Comparison of ENCODE assay signal across 9 cellular contexts in genomic region chr1:89762431-89762800, GRCh38. TPM values are rescaled to one million over a fixed set of nuclear protein-coding genes. Genes with fewer than 3 reads are reported as not detected.
A peak's percentile ranks its signal among the peaks of the same experiment; 100 is the strongest.
DNase-seq lines count a peak whose midpoint lies in the region; ATAC-seq, FAIRE-seq and TF ChIP-seq lines count a peak whose summit lies in the region.
"Had no signal": no experiment of that assay in that cellular context is flagged by ENCODE, and none has a peak within 500 bp of the region (broad histone marks: within the 10 kb centered on the region; RNA-seq: fewer than 3 reads in every experiment).

No MANE protein-coding gene starts in this region.

- no peaks in the 10 kb centered on the region for H3K36me3 ChIP-seq in Peyer's patch
- no peaks in the 10 kb centered on the region for H3K36me3 ChIP-seq in skeletal muscle satellite cell (ENCODE audit: insufficient read depth, low read length)
- H3K36me3 ChIP-seq: cardiac muscle cell had no signal

- H3K27me3 ChIP-seq in Peyer's patch: no peaks in the 10 kb centered on the region
- no peaks in the 10 kb centered on the region for H3K27me3 ChIP-seq in skeletal muscle satellite cell (ENCODE audit: control insufficient read depth, insufficient read depth, low read length)

- POLR2A ChIA-PET in A549 (lab: Yijun Ruan, JAX): interaction anchor here (0.6 to 1.4 kb wide), 2 partner anchors 123 to 130 kb away, joined by 3 to 5 read pairs; partner anchors contain the start of gene LRRC8C

- DNase-seq in A549 (ENCODE audit: low read depth in 1 of 2, low spot score in 1 of 2) (no peak), Peyer's patch (no peak), fibroblast of pulmonary artery (ENCODE audit: low read depth) (no peak), iPS-NIHi11 (ENCODE audit: low spot score) (no peak), frontal cortex (ENCODE audit: low spot score in 2 of 2) (no peak), NCI-H446 treated with DMSO at 0.1 percent for 48 hours (lab: John Stamatoyannopoulos, UW) (no peak)

- TF ChIP-seq POLR2A in A549 (IDR thresholded peaks at IDR 0.05; ENCODE audit: low read length) (no peak), Peyer's patch (IDR thresholded peaks at IDR 0.05) (no peak)

- CTCF ChIA-PET in A549 (lab: Yijun Ruan, JAX): interaction anchor here (0.6 to 4.0 kb wide), 48 partner anchors 8 to 305 kb away, joined by 3 to 64 read pairs (median 4); partner anchors contain the start of gene LRRC8C

- H3K4me1 ChIP-seq in A549 (0 out of 3 replicates have a peak, but pooled peaks cover 3% of the 10 kb centered on the region), Peyer's patch (peaks cover 0 to 22% (median 6%) of the 10 kb centered on the region in 4 donors), skeletal muscle satellite cell (ENCODE audit: control insufficient read depth, insufficient read depth, low read length) (peaks cover 16% of the 10 kb centered on the region)

- ATAC-seq in A549: peak; percentile 20; a peak in 4 of 6 replicates
- ATAC-seq in GM21390 (IDR thresholded peaks at IDR 0.05; ENCODE audit: unreplicated experiment): peak; percentile 7

- TF ChIP-seq CTCF in A549 (IDR thresholded peaks at IDR 0.05) (no peak), Peyer's patch (IDR thresholded peaks at IDR 0.05) (no peak), fibroblast of pulmonary artery (IDR thresholded peaks at IDR 0.05; ENCODE audit: low read length, missing control alignments) (no peak)

- H3K4me3 ChIP-seq in A549: no peak overlapping the region; the same call in 2 of the 3 replicates
- H3K4me3 ChIP-seq in Peyer's patch: peak overlapping the region; percentile 37 to 54 (median 45)
- H3K4me3 ChIP-seq in fibroblast of pulmonary artery (replicated peaks; ENCODE audit: low read depth, low read length): peak overlapping the region; percentile 60
- H3K4me3 ChIP-seq in skeletal muscle satellite cell (ENCODE audit: low read length): peak overlapping the region; percentile 82

- no peak for FAIRE-seq in A549 (lab: Jason Lieb, UNC)
- no peak for FAIRE-seq in frontal cortex (lab: Jason Lieb, UNC)

- H3K4me2 ChIP-seq in A549 (peak overlapping the region; percentile 81), skeletal muscle satellite cell (ENCODE audit: low read length) (peak overlapping the region; percentile 100)

- H3K27ac ChIP-seq in A549: peak overlapping the region in 1 of 2 experiments; percentile 33; a peak in 2 of 6 replicates
- H3K27ac ChIP-seq in Peyer's patch: peak overlapping the region in 2 of 4 donors; percentile 40 to 55
- H3K27ac ChIP-seq: cardiac muscle cell had no signal

- no peak for TF ChIP-seq RAD21 in A549 (conservative IDR thresholded peaks at IDR 0.05 in 1 of 2, IDR thresholded peaks at IDR 0.05 in 1 of 2)

- no peak for TF ChIP-seq EP300 in A549 (IDR thresholded peaks at IDR 0.05)

- H3K9me3 ChIP-seq in A549 (no peaks in the 10 kb centered on the region), Peyer's patch (no peaks in the 10 kb centered on the region), skeletal muscle satellite cell (replicated peaks; ENCODE audit: low read length) (no peaks in the 10 kb centered on the region)

- WGBS in A549 (ENCODE audit: missing lambda C conversion rate): 80% methylated on average over 7 of the region's 13 CpGs

- H3K9ac ChIP-seq in skeletal muscle satellite cell (ENCODE audit: low read depth, low read length): peak overlapping the region; percentile 23

TF ChIP-seq in A549, 52 proteins besides CTCF, POLR2A, EP300 and RAD21:
- no peak for TF ChIP-seq HEYL (CRISPR knock-in tag; IDR thresholded peaks at IDR 0.05)
- no peak for TF ChIP-seq ELK1 (IDR thresholded peaks at IDR 0.05; ENCODE audit: low read depth, low read length)
- TF ChIP-seq JUN (IDR thresholded peaks at IDR 0.05): no peak
- TF ChIP-seq, protein P1, sequence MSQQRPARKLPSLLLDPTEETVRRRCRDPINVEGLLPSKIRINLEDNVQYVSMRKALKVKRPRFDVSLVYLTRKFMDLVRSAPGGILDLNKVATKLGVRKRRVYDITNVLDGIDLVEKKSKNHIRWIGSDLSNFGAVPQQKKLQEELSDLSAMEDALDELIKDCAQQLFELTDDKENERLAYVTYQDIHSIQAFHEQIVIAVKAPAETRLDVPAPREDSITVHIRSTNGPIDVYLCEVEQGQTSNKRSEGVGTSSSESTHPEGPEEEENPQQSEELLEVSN (IDR thresholded peaks at IDR 0.05; ENCODE audit: borderline replicate concordance, low read depth): no peak
- no peak for TF ChIP-seq HDAC2 (IDR thresholded peaks at IDR 0.05)
- no peak for TF ChIP-seq RFX5 (IDR thresholded peaks at IDR 0.05)
- no peak for TF ChIP-seq RCOR1 (IDR thresholded peaks at IDR 0.05; ENCODE audit: low read depth, low read length)
- no peak for TF ChIP-seq POLR2AphosphoS2 (conservative IDR thresholded peaks at IDR 0.05; ENCODE audit: low read length)
- TF ChIP-seq CBX8 (IDR thresholded peaks at IDR 0.05): no peak
- TF ChIP-seq FOSL2 (IDR thresholded peaks at IDR 0.05): no peak
- no peak for TF ChIP-seq FOSL2 (CRISPR knock-in tag; IDR thresholded peaks at IDR 0.05)
- no peak for TF ChIP-seq NR3C1 (IDR thresholded peaks at IDR 0.05)
- no peak for TF ChIP-seq SMC3 (IDR thresholded peaks at IDR 0.05)
- no peak for TF ChIP-seq RNF2 (IDR thresholded peaks at IDR 0.05; ENCODE audit: borderline replicate concordance, low read depth)
- TF ChIP-seq NFE2L2 (conservative IDR thresholded peaks at IDR 0.05; ENCODE audit: low read length): no peak
- TF ChIP-seq KDM5A (IDR thresholded peaks at IDR 0.05): no peak
- no peak for TF ChIP-seq MYC (IDR thresholded peaks at IDR 0.05; ENCODE audit: borderline replicate concordance, low read length)
- no peak for TF ChIP-seq JUNB (IDR thresholded peaks at IDR 0.05)
- no peak for TF ChIP-seq HES2 (IDR thresholded peaks at IDR 0.05)

RNA-seq across cellular contexts. Expression of gene LRRC8D, which starts 58.4 kb away (rescaled TPM):
- 76.7 and 77.4 TPM in 2 replicates for polyA plus RNA-seq in A549 (2011; rRNA removed)
- 40.4 and 48.8 TPM in 2 replicates for polyA plus RNA-seq in A549 (2012; cell fraction: cytosol; rRNA removed)
- 32.9 and 46.0 TPM in 2 replicates for polyA plus RNA-seq in A549 (2012; cell fraction: nucleus; rRNA removed)
- polyA plus RNA-seq in A549 (2017; fragmentation: RNase III; extraction: RNeasy Plus Mini Kit Qiagen cat#74134 plus additional on column Dnase treatment): 41.8 to 49.7 TPM (median 47.0 TPM) in 3 replicates
- 77.8 and 84.0 TPM in 2 replicates for polyA minus RNA-seq in A549 (2011; rRNA and poly(A)+ RNA removed)
- total RNA-seq in Peyer's patch: 100 to 1,000 TPM in 1 of 4 donors, 10 to 100 TPM in 3; 28.9 to 113 (median 58.8) TPM
- 16.4 and 20.8 TPM in 2 replicates for total RNA-seq in skeletal muscle satellite cell (2012; rRNA removed)
- 31.4 TPM for total RNA-seq in frontal cortex
